In genomic region chr14:36967892-36968555, GRCh38 we compare ENCODE assay signal across 29 cellular contexts.
DNase-seq lines count a peak whose midpoint lies in the region; ATAC-seq, FAIRE-seq and TF ChIP-seq lines count a peak whose summit lies in the region.
"Had no signal": no experiment of that assay in that cellular context is flagged by ENCODE, and none has a peak within 500 bp of the region (broad histone marks: within the 10 kb centered on the region; RNA-seq: fewer than 3 reads in every experiment).

No MANE protein-coding gene starts in this region.

- H3K27me3 Mint-ChIP-seq in nephron progenitor cell (ENCODE audit: low read depth, poor library complexity) = peaks cover 4% of the 10 kb centered on the region
- H3K27me3 Mint-ChIP-seq in activated CD8-positive, alpha-beta T cell treated with anti-CD3 and anti-CD28 coated beads, Interleukin-2, amount 10 ng/mL, durations not matched to agents 7 days and 5 days (ENCODE audit: low read depth) = no peaks in the 10 kb centered on the region
- H3K27me3 Mint-ChIP-seq in activated CD8-positive, alpha-beta T cell treated with anti-CD3 and anti-CD28 coated beads for 36 hours = no peaks in the 10 kb centered on the region

- H3K4me1 ChIP-seq in HepG2 (ENCODE audit: insufficient read depth, low read length) = no peaks in the 10 kb centered on the region
- H3K4me1 ChIP-seq in right lobe of liver = no peaks in the 10 kb centered on the region
- H3K4me1 ChIP-seq in breast epithelium = no peaks in the 10 kb centered on the region

- intact Hi-C loops in HepG2 (cut with micrococcal nuclease; ENCODE audit: unreplicated experiment) = no loop called here
- intact Hi-C loops in right lobe of liver (cut with DNase I) = no loop called here
- intact Hi-C loops in breast epithelium (cut with DNase I; ENCODE audit: low total_unique reads) = no loop called here
- intact Hi-C loops in activated CD8-positive, alpha-beta T cell treated with anti-CD3 and anti-CD28 coated beads for 36 hours (cut with micrococcal nuclease) = no loop called here

- in situ Hi-C loops in HepG2 (cut with HindIII; ENCODE audit: extremely low pct_ligation_motif_present, low pct_unique_long_range_greater_than_20kb) = no loop called here

- no peaks in the 10 kb centered on the region for H3K27me3 ChIP-seq in HepG2 (ENCODE audit: control insufficient read depth in 1 of 2, insufficient read depth in 2 of 2, low read length in 2 of 2)
- H3K27me3 ChIP-seq in right lobe of liver = no peaks in the 10 kb centered on the region
- H3K27me3 ChIP-seq in breast epithelium = no peaks in the 10 kb centered on the region

- H3K4me2 ChIP-seq in HepG2 (ENCODE audit: low read depth, low read length) = no peak overlapping the region

- H3K9me3 Mint-ChIP-seq in nephron progenitor cell = no peaks in the 10 kb centered on the region
- H3K9me3 Mint-ChIP-seq in activated CD8-positive, alpha-beta T cell treated with anti-CD3 and anti-CD28 coated beads, Interleukin-2, amount 10 ng/mL, durations not matched to agents 7 days and 5 days (ENCODE audit: insufficient read depth) = no peaks in the 10 kb centered on the region
- H3K9me3 Mint-ChIP-seq in activated CD8-positive, alpha-beta T cell treated with anti-CD3 and anti-CD28 coated beads for 36 hours = peaks cover 2% of the 10 kb centered on the region
- H3K9me3 Mint-ChIP-seq: type B pancreatic cell had no signal

- CTCF ChIA-PET in HepG2 (lab: Yijun Ruan, JAX; ENCODE audit: low intra/inter-chr PET ratio, low total read pairs) = no interaction called here
- CTCF ChIA-PET in activated CD8-positive, alpha-beta T cell treated with anti-CD3 and anti-CD28 coated beads, Interleukin-2, amount 10 ng/mL, durations not matched to agents 7 days and 5 days (lab: Charles Lee) = no interaction called here
- CTCF ChIA-PET in activated CD8-positive, alpha-beta T cell treated with anti-CD3 and anti-CD28 coated beads for 36 hours (lab: Charles Lee) = no interaction called here

- TF ChIP-seq EP300 in HepG2 (IDR thresholded peaks at IDR 0.05; ENCODE audit: low read depth in 2 of 2, low read length in 2 of 2) = no peak
- no peak for TF ChIP-seq EP300 in HepG2 (CRISPR knock-in tag; IDR thresholded peaks at IDR 0.05; ENCODE audit: borderline replicate concordance)

- BruUV-seq in HepG2 (replicated peaks; lab: Mats Ljungman, UMichigan) = no TSS peak

- no peak overlapping the region for H2AFZ ChIP-seq in HepG2 (ENCODE audit: low read length)

- DNase-seq in HepG2 (ENCODE audit: low spot score) (no peak), right lobe of liver (no peak), iris pigment epithelial cell (ENCODE audit: low read depth) (peak; percentile 27), nephron progenitor cell (no peak), breast epithelium (ENCODE audit: low spot score in 2 of 2) (no peak)
- no peak for DNase-seq in activated CD4-positive, CD25-positive, alpha-beta regulatory T cell (lab: John Stamatoyannopoulos, UW)
- DNase-seq in activated CD8-positive, alpha-beta T cell treated with anti-CD3 and anti-CD28 coated beads, Interleukin-2, amount 10 ng/mL, durations not matched to agents 7 days and 5 days = no peak
- no peak for DNase-seq in activated CD8-positive, alpha-beta T cell treated with anti-CD3 and anti-CD28 coated beads for 36 hours
- DNase-seq: activated CD4-positive, alpha-beta T cell treated with anti-CD3 and anti-CD28 coated beads, Interleukin-2, amount 50 U/mL, for 48 hours; activated CD4-positive, CD25-positive, alpha-beta regulatory T cell treated with anti-CD3 and anti-CD28 coated beads, Interleukin-2, amount 50 U/mL, for 72 hours; activated CD8-positive, alpha-beta memory T cell treated with anti-CD3 and anti-CD28 coated beads, Interleukin-2, amount 50 U/mL, for 4 hours; activated naive CD4-positive, alpha-beta T cell; cerebellar nuclear complex; DMS79; GDM1; hypothalamus; immature natural killer cell; midbrain; naive thymus-derived CD8-positive, alpha-beta T cell; NCI-H1092 treated with DMSO at 0.1 percent for 48 hours; NCI-H1930; NCI-H526; Right ventricle myocardium superior; stimulated activated naive CD4-positive, alpha-beta T cell; T-helper 2 cell had no signal

- TF ChIP-seq CTCF in HepG2 (CRISPR knock-in tag; IDR thresholded peaks at IDR 0.05) (no peak), right lobe of liver (IDR thresholded peaks at IDR 0.05) (no peak), nephron progenitor cell (IDR thresholded peaks at IDR 0.05) (no peak), breast epithelium (IDR thresholded peaks at IDR 0.05) (no peak)
- no peak for TF ChIP-seq CTCF in activated CD8-positive, alpha-beta T cell treated with anti-CD3 and anti-CD28 coated beads for 36 hours (IDR thresholded peaks at IDR 0.05)

- no peak for TF ChIP-seq RAD21 in HepG2 (CRISPR knock-in tag; IDR thresholded peaks at IDR 0.05)

- H3K36me3 Mint-ChIP-seq in nephron progenitor cell (ENCODE audit: low read depth) = peaks cover 5% of the 10 kb centered on the region
- H3K36me3 Mint-ChIP-seq in activated CD8-positive, alpha-beta T cell treated with anti-CD3 and anti-CD28 coated beads, Interleukin-2, amount 10 ng/mL, durations not matched to agents 7 days and 5 days (ENCODE audit: low read depth) = no peaks in the 10 kb centered on the region
- H3K36me3 Mint-ChIP-seq in activated CD8-positive, alpha-beta T cell treated with anti-CD3 and anti-CD28 coated beads for 36 hours (ENCODE audit: low read depth) = no peaks in the 10 kb centered on the region
- H3K36me3 Mint-ChIP-seq: CD14-positive monocyte; immature natural killer cell; naive thymus-derived CD8-positive, alpha-beta T cell; type B pancreatic cell had no signal

- H3K27ac ChIP-seq in HepG2 (ENCODE audit: extremely low read length, insufficient read depth, low read length) = no peak overlapping the region
- H3K27ac ChIP-seq in right lobe of liver = no peak overlapping the region
- H3K27ac ChIP-seq in breast epithelium = no peak overlapping the region
- H3K27ac ChIP-seq: skin epidermis had no signal

- H3K9ac ChIP-seq in HepG2 (ENCODE audit: insufficient read depth, low read depth, low read length) = no peak overlapping the region

- FAIRE-seq in HepG2 (lab: Jason Lieb, UNC) = no peak
- FAIRE-seq: endothelial cell of umbilical vein had no signal

- peak overlapping the region; percentile 88 for H3K27ac Mint-ChIP-seq in nephron progenitor cell
- no peak overlapping the region for H3K27ac Mint-ChIP-seq in activated CD8-positive, alpha-beta T cell treated with anti-CD3 and anti-CD28 coated beads, Interleukin-2, amount 10 ng/mL, durations not matched to agents 7 days and 5 days
- H3K27ac Mint-ChIP-seq in activated CD8-positive, alpha-beta T cell treated with anti-CD3 and anti-CD28 coated beads for 36 hours = no peak overlapping the region
- H3K27ac Mint-ChIP-seq: immature natural killer cell; naive thymus-derived CD8-positive, alpha-beta T cell; type B pancreatic cell had no signal

- H3K36me3 ChIP-seq in HepG2 (replicated peaks in 1 of 2; ENCODE audit: control insufficient read depth in 1 of 2, insufficient read depth in 2 of 2, low read length in 2 of 2) (no peaks in the 10 kb centered on the region), right lobe of liver (no peaks in the 10 kb centered on the region), breast epithelium (no peaks in the 10 kb centered on the region)

- no peak for TF ChIP-seq POLR2A in HepG2 (IDR thresholded peaks at IDR 0.05; ENCODE audit: insufficient read depth in 1 of 2, low read depth in 2 of 2, low read length in 2 of 2)
- TF ChIP-seq POLR2A in right lobe of liver (IDR thresholded peaks at IDR 0.05) = no peak
- TF ChIP-seq POLR2A in breast epithelium (IDR thresholded peaks at IDR 0.05) = no peak

- H3K79me2 ChIP-seq in HepG2 (ENCODE audit: insufficient read depth, low read length) = no peaks in the 10 kb centered on the region

- no peaks in the 10 kb centered on the region for H4K20me1 ChIP-seq in HepG2 (ENCODE audit: insufficient read depth, low read length)

- POLR2A ChIA-PET in HepG2 (lab: Yijun Ruan, JAX) = no interaction called here
- POLR2A ChIA-PET in activated CD8-positive, alpha-beta T cell treated with anti-CD3 and anti-CD28 coated beads, Interleukin-2, amount 10 ng/mL, durations not matched to agents 7 days and 5 days (lab: Charles Lee) = no interaction called here
- POLR2A ChIA-PET in activated CD8-positive, alpha-beta T cell treated with anti-CD3 and anti-CD28 coated beads for 36 hours (lab: Charles Lee) = no interaction called here

- ATAC-seq in HepG2 = peak; percentile 36
- ATAC-seq in right lobe of liver = no peak
- no peak for ATAC-seq in activated CD8-positive, alpha-beta T cell treated with anti-CD3 and anti-CD28 coated beads, Interleukin-2, amount 10 ng/mL, durations not matched to agents 7 days and 5 days
- no peak for ATAC-seq in activated CD8-positive, alpha-beta T cell treated with anti-CD3 and anti-CD28 coated beads for 36 hours
- ATAC-seq: naive thymus-derived CD8-positive, alpha-beta T cell had no signal

- WGBS in HepG2 (ENCODE audit: low lambda C conversion rate) = 22% methylated on average over 9 of the region's 9 CpGs
- 40% methylated on average over 6 of the region's 9 CpGs for WGBS in right lobe of liver (ENCODE audit: insufficient coverage, low coverage, low lambda C conversion rate, missing lambda C conversion rate)

- H3K4me1 Mint-ChIP-seq in nephron progenitor cell = peaks cover 51% of the 10 kb centered on the region
- H3K4me1 Mint-ChIP-seq in activated CD8-positive, alpha-beta T cell treated with anti-CD3 and anti-CD28 coated beads, Interleukin-2, amount 10 ng/mL, durations not matched to agents 7 days and 5 days (ENCODE audit: low read depth) = no peaks in the 10 kb centered on the region
- no peaks in the 10 kb centered on the region for H3K4me1 Mint-ChIP-seq in activated CD8-positive, alpha-beta T cell treated with anti-CD3 and anti-CD28 coated beads for 36 hours (ENCODE audit: low read depth)
- H3K4me1 Mint-ChIP-seq: CD14-positive monocyte; immature natural killer cell; naive thymus-derived CD8-positive, alpha-beta T cell had no signal

- H3K4me3 ChIP-seq in HepG2 (replicated peaks in 1 of 3; ENCODE audit: insufficient read depth in 1 of 3, low read depth in 2 of 3, low read length in 3 of 3) = no peak overlapping the region
- no peak overlapping the region for H3K4me3 ChIP-seq in right lobe of liver
- H3K4me3 ChIP-seq in breast epithelium = no peak overlapping the region
- H3K4me3 ChIP-seq: skin epidermis had no signal

- peak overlapping the region; percentile 36 for H3K4me3 Mint-ChIP-seq in nephron progenitor cell
- no peak overlapping the region for H3K4me3 Mint-ChIP-seq in activated CD8-positive, alpha-beta T cell treated with anti-CD3 and anti-CD28 coated beads, Interleukin-2, amount 10 ng/mL, durations not matched to agents 7 days and 5 days
- H3K4me3 Mint-ChIP-seq in activated CD8-positive, alpha-beta T cell treated with anti-CD3 and anti-CD28 coated beads for 36 hours = no peak overlapping the region
- H3K4me3 Mint-ChIP-seq: CD14-positive monocyte; immature natural killer cell; naive thymus-derived CD8-positive, alpha-beta T cell; type B pancreatic cell had no signal

- H3K9me3 ChIP-seq in HepG2 (ENCODE audit: low read length) (no peaks in the 10 kb centered on the region), right lobe of liver (no peaks in the 10 kb centered on the region), breast epithelium (no peaks in the 10 kb centered on the region)

TF ChIP-seq in HepG2, 621 proteins besides CTCF, POLR2A, EP300 and RAD21 (continues in another document):
- TF ChIP-seq SMAD9 (CRISPR knock-in tag; IDR thresholded peaks at IDR 0.05) (no peak), ESRRA (CRISPR knock-in tag; IDR thresholded peaks at IDR 0.05; ENCODE audit: low read depth) (no peak)
